25 cellular contexts compared by ENCODE assay signal in the genomic region with DNA sequence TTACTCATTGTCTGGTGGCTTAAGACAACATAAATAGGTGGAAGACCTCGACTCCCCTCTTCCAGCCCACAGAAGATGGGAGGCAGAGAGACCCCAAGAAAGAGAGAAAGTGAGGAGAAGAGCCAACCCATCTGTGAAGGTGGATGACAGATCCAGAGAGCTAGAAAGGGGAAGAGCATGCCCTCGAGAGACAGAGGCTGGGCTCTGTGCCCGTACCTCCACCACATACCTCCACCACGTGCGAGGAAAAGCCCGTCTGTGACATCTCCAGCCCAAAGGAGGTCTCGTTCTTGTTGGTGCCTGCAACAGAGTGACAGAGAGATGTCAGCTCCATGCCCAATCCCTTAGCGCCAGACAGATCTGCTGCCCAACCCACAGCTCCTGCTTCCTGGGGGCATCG.
"Had no signal": no experiment of that assay in that cellular context is flagged by ENCODE, and none has a peak within 500 bp of the region (broad histone marks: within the 10 kb centered on the region; RNA-seq: fewer than 3 reads in every experiment).

No MANE protein-coding gene starts in this region.

- H3K4me2 ChIP-seq: hepatocyte, neural progenitor cell had no signal

- H3K36me3 Mint-ChIP-seq: naive B cell, neural progenitor cell had no signal

- H3K36me3 ChIP-seq: neural progenitor cell, prostate gland, SJSA1, suprapubic skin, upper lobe of right lung had no signal

- H3K4me3 Mint-ChIP-seq: activated naive CD8-positive, alpha-beta T cell treated with anti-CD3 and anti-CD28 coated beads for 36 hours; activated T-helper 1 cell treated with anti-CD3 and anti-CD28 coated beads, Interleukin-12 subunit alpha, Interleukin-12 subunit beta, Interleukin-2, Interleukin-4 antibody, amounts not matched to agents 30 ng/mL and 10 ng/mL and 1 ng/mL, durations not matched to agents 14 hours and 24 hours and 36 hours; central memory CD8-positive, alpha-beta T cell; dendritic cell treated with granulocyte-macrophage colony-stimulating factor and Interleukin-4, amounts not matched to agents 40 ng/mL and 50 ng/mL, for 4 days; naive B cell; neural progenitor cell; stimulated activated naive CD8-positive, alpha-beta T cell treated with anti-CD3 and anti-CD28 coated beads, Interleukin-15, amount 100 ng/mL, for 72 hours; T-helper 1 cell treated with Interleukin-12 subunit alpha and Interleukin-12 subunit beta and Interleukin-4 antibody, amounts not matched to agents 30 μg/mL and 1 μg/mL, for 36 hours had no signal

- H3K4me1 Mint-ChIP-seq: central memory CD8-positive, alpha-beta T cell had no signal

- H3K9ac ChIP-seq: neural progenitor cell had no signal

- H3K4me3 ChIP-seq: esophagus muscularis mucosa, hepatocyte, lung, neural progenitor cell, prostate gland, right atrium auricular region, SJSA1, skin epidermis, suprapubic skin, upper lobe of right lung had no signal

- H3K27me3 ChIP-seq: brain microvascular endothelial cell, hepatocyte, neural progenitor cell, right atrium auricular region, SJSA1, suprapubic skin, upper lobe of right lung had no signal

- H2AFZ ChIP-seq: hepatocyte, neural progenitor cell had no signal

- DNase-seq: activated CD4-positive, alpha-beta T cell treated with anti-CD3 and anti-CD28 coated beads, Interleukin-2, amount 50 U/mL, for 1 hour; activated gamma-delta T cell treated with Interleukin-2 at 50 U/mL for 16 hours; amygdala; brain microvascular endothelial cell; effector CD8-positive, alpha-beta T cell; left cardiac atrium; naive B cell; stimulated activated CD4-positive, alpha-beta T cell treated with anti-CD3 and anti-CD28 coated beads, Interleukin-2, amount 100 ng/mL, for 48 hours; stimulated activated naive CD8-positive, alpha-beta T cell treated with anti-CD3 and anti-CD28 coated beads, Interleukin-15, amount 100 ng/mL, for 72 hours; upper lobe of right lung had no signal

- H3K79me2 ChIP-seq: hepatocyte had no signal

- H3K9me3 ChIP-seq: esophagus muscularis mucosa, prostate gland, right atrium auricular region, SJSA1, suprapubic skin, upper lobe of right lung had no signal

- ATAC-seq: activated CD4-positive, CD25-positive, alpha-beta regulatory T cell treated with anti-CD3 and anti-CD28 coated beads, Interleukin-2, amount 50 U/mL, for 24 hours; stimulated activated naive CD8-positive, alpha-beta T cell treated with anti-CD3 and anti-CD28 coated beads, Interleukin-15, amount 100 ng/mL, for 72 hours had no signal

- H3K9me3 Mint-ChIP-seq: activated naive CD8-positive, alpha-beta T cell treated with anti-CD3 and anti-CD28 coated beads for 36 hours; activated T-helper 1 cell treated with anti-CD3 and anti-CD28 coated beads, Interleukin-12 subunit alpha, Interleukin-12 subunit beta, Interleukin-2, Interleukin-4 antibody, amounts not matched to agents 30 ng/mL and 10 ng/mL and 1 ng/mL, durations not matched to agents 14 hours and 24 hours and 36 hours; central memory CD8-positive, alpha-beta T cell; dendritic cell treated with granulocyte-macrophage colony-stimulating factor and Interleukin-4, amounts not matched to agents 40 ng/mL and 50 ng/mL, for 4 days; naive B cell; neural progenitor cell; stimulated activated naive CD8-positive, alpha-beta T cell treated with anti-CD3 and anti-CD28 coated beads, Interleukin-15, amount 100 ng/mL, for 72 hours; T-helper 1 cell treated with Interleukin-12 subunit alpha and Interleukin-12 subunit beta and Interleukin-4 antibody, amounts not matched to agents 30 μg/mL and 1 μg/mL, for 36 hours had no signal

- H3K4me1 ChIP-seq: neural progenitor cell, prostate gland had no signal

- H3K27ac ChIP-seq: brain microvascular endothelial cell, esophagus muscularis mucosa, hepatocyte, neural progenitor cell, prostate gland, right atrium auricular region, SJSA1, suprapubic skin, upper lobe of right lung had no signal

- H3K27ac Mint-ChIP-seq: activated naive CD8-positive, alpha-beta T cell treated with anti-CD3 and anti-CD28 coated beads for 36 hours; activated T-helper 1 cell treated with anti-CD3 and anti-CD28 coated beads, Interleukin-12 subunit alpha, Interleukin-12 subunit beta, Interleukin-2, Interleukin-4 antibody, amounts not matched to agents 30 ng/mL and 10 ng/mL and 1 ng/mL, durations not matched to agents 14 hours and 24 hours and 36 hours; dendritic cell treated with granulocyte-macrophage colony-stimulating factor and Interleukin-4, amounts not matched to agents 40 ng/mL and 50 ng/mL, for 4 days; naive B cell; stimulated activated naive CD8-positive, alpha-beta T cell treated with anti-CD3 and anti-CD28 coated beads, Interleukin-15, amount 100 ng/mL, for 72 hours; T-helper 1 cell treated with Interleukin-12 subunit alpha and Interleukin-12 subunit beta and Interleukin-4 antibody, amounts not matched to agents 30 μg/mL and 1 μg/mL, for 36 hours had no signal

- H3K27me3 Mint-ChIP-seq: activated naive CD8-positive, alpha-beta T cell treated with anti-CD3 and anti-CD28 coated beads for 36 hours; dendritic cell treated with granulocyte-macrophage colony-stimulating factor and Interleukin-4, amounts not matched to agents 40 ng/mL and 50 ng/mL, for 4 days; naive B cell; stimulated activated naive CD8-positive, alpha-beta T cell treated with anti-CD3 and anti-CD28 coated beads, Interleukin-15, amount 100 ng/mL, for 72 hours had no signal
